15 cellular contexts compared by ENCODE assay signal in genomic region chr12:122839907-122840554, GRCh38. TPM values are rescaled to one million over a fixed set of nuclear protein-coding genes. Genes with fewer than 3 reads are reported as not detected.
DNase-seq lines count a peak whose midpoint lies in the region; ATAC-seq and TF ChIP-seq lines count a peak whose summit lies in the region.
"Had no signal": no experiment of that assay in that cellular context is flagged by ENCODE, and none has a peak within 500 bp of the region (broad histone marks: within the 10 kb centered on the region; RNA-seq: fewer than 3 reads in every experiment).

No MANE protein-coding gene starts in this region.

- H3K27ac Mint-ChIP-seq in stimulated activated naive CD8-positive, alpha-beta T cell treated with anti-CD3 and anti-CD28 coated beads, Interleukin-15, Interleukin-2, amounts not matched to agents 100 ng/mL and 50 ng/mL, for 24 hours = peak overlapping the region; percentile 9
- peak overlapping the region in 4 of 6 donors; percentile 24 to 100 (median 74) for H3K27ac Mint-ChIP-seq in naive B cell
- H3K27ac Mint-ChIP-seq in activated T-helper 2 cell treated with anti-CD3 and anti-CD28 coated beads, Interferon-gamma antibody, Interleukin-2, Interleukin-4, amounts not matched to agents 10 μg/mL and 5 μg/mL and 100 μg/mL, durations not matched to agents 14 hours and 24 hours and 36 hours = no peak overlapping the region
- H3K27ac Mint-ChIP-seq: dendritic cell treated with granulocyte-macrophage colony-stimulating factor and Interleukin-4, amounts not matched to agents 40 ng/mL and 50 ng/mL, for 4 days had no signal

- TF ChIP-seq CTCF in mammary epithelial cell (conservative IDR thresholded peaks at IDR 0.05 in 1 of 2, IDR thresholded peaks at IDR 0.05 in 1 of 2; ENCODE audit: extremely low read depth in 1 of 2, insufficient read depth in 1 of 2, low read depth in 1 of 2, low read length in 2 of 2) (no peak), left lung (IDR thresholded peaks at IDR 0.05) (no peak)

- H3K9me3 ChIP-seq in mammary epithelial cell (replicated peaks; ENCODE audit: insufficient read depth, low read length) = no peaks in the 10 kb centered on the region
- no peaks in the 10 kb centered on the region for H3K9me3 ChIP-seq in left lung
- H3K9me3 ChIP-seq: lower lobe of right lung had no signal

- in situ Hi-C loops in mammary epithelial cell (cut with MboI; ENCODE audit: low sequenced_read_pairs in 2 of 2) = no loop called here

- H3K4me2 ChIP-seq in mammary epithelial cell (ENCODE audit: insufficient read depth, low read depth, low read length) = peak overlapping the region; percentile 73

- peaks cover 4% of the 10 kb centered on the region for H3K36me3 Mint-ChIP-seq in stimulated activated naive CD8-positive, alpha-beta T cell treated with anti-CD3 and anti-CD28 coated beads, Interleukin-15, Interleukin-2, amounts not matched to agents 100 ng/mL and 50 ng/mL, for 24 hours (ENCODE audit: low read depth)
- H3K36me3 Mint-ChIP-seq in naive B cell = peaks cover 0 to 11% of the 10 kb centered on the region in 2 donors
- H3K36me3 Mint-ChIP-seq in activated T-helper 2 cell treated with anti-CD3 and anti-CD28 coated beads, Interferon-gamma antibody, Interleukin-2, Interleukin-4, amounts not matched to agents 10 μg/mL and 5 μg/mL and 100 μg/mL, durations not matched to agents 14 hours and 24 hours and 36 hours (ENCODE audit: low read depth) = peaks cover 14% of the 10 kb centered on the region

- no peaks in the 10 kb centered on the region for H4K20me1 ChIP-seq in mammary epithelial cell (ENCODE audit: insufficient read depth, low read length)

- no peaks in the 10 kb centered on the region for H3K9me3 Mint-ChIP-seq in stimulated activated naive CD8-positive, alpha-beta T cell treated with anti-CD3 and anti-CD28 coated beads, Interleukin-15, Interleukin-2, amounts not matched to agents 100 ng/mL and 50 ng/mL, for 24 hours
- no peaks in the 10 kb centered on the region for H3K9me3 Mint-ChIP-seq in naive B cell
- H3K9me3 Mint-ChIP-seq in activated T-helper 2 cell treated with anti-CD3 and anti-CD28 coated beads, Interferon-gamma antibody, Interleukin-2, Interleukin-4, amounts not matched to agents 10 μg/mL and 5 μg/mL and 100 μg/mL, durations not matched to agents 14 hours and 24 hours and 36 hours = no peaks in the 10 kb centered on the region
- H3K9me3 Mint-ChIP-seq: activated B cell treated with CpG ODN at 0.5 μM for 24 hours; dendritic cell treated with granulocyte-macrophage colony-stimulating factor and Interleukin-4, amounts not matched to agents 40 ng/mL and 50 ng/mL, for 4 days had no signal

- CTCF ChIA-PET in mammary epithelial cell (lab: Charles Lee; ENCODE audit: low non-redundant PET) = no interaction called here

- no peak for DNase-seq in stimulated activated naive CD8-positive, alpha-beta T cell treated with anti-CD3 and anti-CD28 coated beads, Interleukin-15, Interleukin-2, amounts not matched to agents 100 U/mL and 50 U/mL, for 24 hours
- DNase-seq in mammary epithelial cell (peak; percentile 12), naive B cell (no peak), left lung (no peak)
- no peak for DNase-seq in activated CD8-positive, alpha-beta memory T cell treated with anti-CD3 and anti-CD28 coated beads, Interleukin-2, amount 50 U/mL, for 48 hours
- no peak for DNase-seq in activated T-helper 2 cell treated with anti-CD3 and anti-CD28 coated beads, Interferon-gamma antibody, Interleukin-2, Interleukin-4, amounts not matched to agents 10 μg/mL and 5 μg/mL and 100 μg/mL, durations not matched to agents 14 hours and 24 hours and 36 hours (ENCODE audit: low spot score)
- DNase-seq: activated B cell treated with CpG ODN at 0.5 μM for 24 hours; amniotic stem cell; lower lobe of right lung; NCI-H187; NCI-H524 treated with DMSO at 0.1 percent for 48 hours; stimulated activated naive CD4-positive, alpha-beta T cell had no signal

- H3K36me3 ChIP-seq in mammary epithelial cell (ENCODE audit: insufficient read depth, low read length) (no peaks in the 10 kb centered on the region), left lung (no peaks in the 10 kb centered on the region)
- H3K36me3 ChIP-seq: lower lobe of right lung had no signal

- intact Hi-C loops in mammary epithelial cell (cut with micrococcal nuclease) (loop anchor here (5.0 kb wide), 2 partner anchors 33 to 48 kb away; no protein-coding TSS in a partner anchor), left lung (cut with DNase I) (loop anchor here in 1 of 2 donors (2.0 kb wide), 1 partner anchor 35 kb away; no protein-coding TSS in a partner anchor)
- intact Hi-C loops in activated T-helper 2 cell treated with anti-CD3 and anti-CD28 coated beads, Interferon-gamma antibody, Interleukin-2, Interleukin-4, amounts not matched to agents 10 μg/mL and 5 μg/mL and 100 μg/mL, durations not matched to agents 14 hours and 24 hours and 36 hours (cut with micrococcal nuclease) = no loop called here

- H3K4me3 ChIP-seq in mammary epithelial cell (replicated peaks in 1 of 3; ENCODE audit: insufficient read depth in 1 of 3, low read depth in 2 of 3, low read length in 3 of 3) (no peak overlapping the region), left lung (no peak overlapping the region)
- H3K4me3 ChIP-seq: lower lobe of right lung had no signal

- dilution Hi-C loops in mammary epithelial cell (cut with HindIII; ENCODE audit: low sequenced_read_pairs) = loop anchor here (25.0 kb wide), 1 partner anchor 397 kb away; the partner anchor contains the start of genes MPHOSPH9 and MTRFR

- peak overlapping the region; percentile 55 for H3K27ac ChIP-seq in mammary epithelial cell (ENCODE audit: insufficient read depth, low read depth, low read length)
- H3K27ac ChIP-seq in left lung = no peak overlapping the region
- H3K27ac ChIP-seq: lower lobe of right lung had no signal

- H3K27me3 ChIP-seq in mammary epithelial cell (ENCODE audit: insufficient read depth, low read length) (no peaks in the 10 kb centered on the region), left lung (peaks cover 0 to 15% of the 10 kb centered on the region in 2 donors)

- no peak overlapping the region for H2AFZ ChIP-seq in mammary epithelial cell (ENCODE audit: low read depth, low read length)

- no TSS peak for BruUV-seq in mammary epithelial cell (replicated peaks; lab: Mats Ljungman, UMichigan)

- peaks cover 88% of the 10 kb centered on the region for H3K79me2 ChIP-seq in mammary epithelial cell (ENCODE audit: insufficient read depth, low read length)

- no peaks in the 10 kb centered on the region for H3K27me3 Mint-ChIP-seq in stimulated activated naive CD8-positive, alpha-beta T cell treated with anti-CD3 and anti-CD28 coated beads, Interleukin-15, Interleukin-2, amounts not matched to agents 100 ng/mL and 50 ng/mL, for 24 hours
- no peaks in the 10 kb centered on the region for H3K27me3 Mint-ChIP-seq in naive B cell
- H3K27me3 Mint-ChIP-seq in activated T-helper 2 cell treated with anti-CD3 and anti-CD28 coated beads, Interferon-gamma antibody, Interleukin-2, Interleukin-4, amounts not matched to agents 10 μg/mL and 5 μg/mL and 100 μg/mL, durations not matched to agents 14 hours and 24 hours and 36 hours (ENCODE audit: low read depth) = no peaks in the 10 kb centered on the region
- H3K27me3 Mint-ChIP-seq: activated B cell treated with CpG ODN at 0.5 μM for 24 hours had no signal

- 94% methylated on average over 12 of the region's 18 CpGs for WGBS in mammary epithelial cell (ENCODE audit: low coverage, missing lambda C conversion rate)

- peaks cover 38% of the 10 kb centered on the region for H3K4me1 Mint-ChIP-seq in stimulated activated naive CD8-positive, alpha-beta T cell treated with anti-CD3 and anti-CD28 coated beads, Interleukin-15, Interleukin-2, amounts not matched to agents 100 ng/mL and 50 ng/mL, for 24 hours (ENCODE audit: low read depth)
- H3K4me1 Mint-ChIP-seq in naive B cell = peaks cover 68 to 81% (median 75%) of the 10 kb centered on the region in 3 donors
- peaks cover 13% of the 10 kb centered on the region for H3K4me1 Mint-ChIP-seq in activated T-helper 2 cell treated with anti-CD3 and anti-CD28 coated beads, Interferon-gamma antibody, Interleukin-2, Interleukin-4, amounts not matched to agents 10 μg/mL and 5 μg/mL and 100 μg/mL, durations not matched to agents 14 hours and 24 hours and 36 hours (ENCODE audit: low read depth)

- peak overlapping the region; percentile 47 for H3K9ac ChIP-seq in mammary epithelial cell (ENCODE audit: insufficient read depth, low read length)

- H3K4me3 Mint-ChIP-seq in stimulated activated naive CD8-positive, alpha-beta T cell treated with anti-CD3 and anti-CD28 coated beads, Interleukin-15, Interleukin-2, amounts not matched to agents 100 ng/mL and 50 ng/mL, for 24 hours = no peak overlapping the region
- H3K4me3 Mint-ChIP-seq in naive B cell = peak overlapping the region in 5 of 8 donors; percentile 15 to 99 (median 37)
- H3K4me3 Mint-ChIP-seq in activated T-helper 2 cell treated with anti-CD3 and anti-CD28 coated beads, Interferon-gamma antibody, Interleukin-2, Interleukin-4, amounts not matched to agents 10 μg/mL and 5 μg/mL and 100 μg/mL, durations not matched to agents 14 hours and 24 hours and 36 hours (ENCODE audit: low read depth) = no peak overlapping the region
- H3K4me3 Mint-ChIP-seq: activated B cell treated with CpG ODN at 0.5 μM for 24 hours; dendritic cell treated with granulocyte-macrophage colony-stimulating factor and Interleukin-4, amounts not matched to agents 40 ng/mL and 50 ng/mL, for 4 days had no signal

- no peak for ATAC-seq in stimulated activated naive CD8-positive, alpha-beta T cell treated with anti-CD3 and anti-CD28 coated beads, Interleukin-15, Interleukin-2, amounts not matched to agents 100 U/mL and 50 U/mL, for 24 hours
- ATAC-seq in naive B cell (ENCODE audit: low read depth in 2 of 2) (no peak), left lung (no peak)
- no peak for ATAC-seq in activated CD4-positive, CD25-positive, alpha-beta regulatory T cell treated with anti-CD3 and anti-CD28 coated beads, Interleukin-2, amount 50 U/mL, for 24 hours
- ATAC-seq: lower lobe of right lung had no signal

- H3K4me1 ChIP-seq in mammary epithelial cell (ENCODE audit: insufficient read depth, low read length) (peaks cover 55% of the 10 kb centered on the region), left lung (peaks cover 5 to 40% of the 10 kb centered on the region in 2 donors)

RNA-seq across cellular contexts. Expression of gene HIP1R, which starts 4.8 kb away (rescaled TPM):
- total RNA-seq in mammary epithelial cell (10 to 100 TPM; 52.1 to 59.7 TPM), left lung (10 to 100 TPM; 32.0 to 33.1 TPM)
- polyA plus RNA-seq in mammary epithelial cell (22.5 TPM), naive B cell (ENCODE audit: low read depth in 6 of 6) (10 to 100 TPM; 33.8 to 91.3 (median 38.4) TPM)
- polyA minus RNA-seq in mammary epithelial cell = 105 TPM
- total RNA-seq in activated T-helper 2 cell treated with anti-CD3 and anti-CD28 coated beads, Interferon-gamma antibody, Interleukin-2, Interleukin-4, amounts not matched to agents 10 μg/mL and 5 μg/mL and 100 μg/mL, durations not matched to agents 14 hours and 24 hours and 36 hours = 28.8 and 29.0 TPM in 2 replicates

RNA-seq across cellular contexts. Expression of gene VPS37B, which starts 55.9 kb away (rescaled TPM):
- total RNA-seq in mammary epithelial cell (10 to 100 TPM; 30.8 to 60.7 TPM), left lung (10 to 100 TPM; 33.9 to 35.8 TPM)
- polyA plus RNA-seq in mammary epithelial cell (56.7 TPM), naive B cell (ENCODE audit: low read depth in 6 of 6) (10 to 100 TPM; 43.4 to 60.9 (median 52.2) TPM)
- polyA minus RNA-seq in mammary epithelial cell = 35.7 TPM
- 11.5 and 11.7 TPM in 2 replicates for total RNA-seq in activated T-helper 2 cell treated with anti-CD3 and anti-CD28 coated beads, Interferon-gamma antibody, Interleukin-2, Interleukin-4, amounts not matched to agents 10 μg/mL and 5 μg/mL and 100 μg/mL, durations not matched to agents 14 hours and 24 hours and 36 hours

Comparison
In these comparisons a context has a peak if more than half of its experiments do, and no peak if none do; other contexts are left out.
1. H3K4me3 Mint-ChIP-seq: peak in naive B cell (5 of 8); none in stimulated activated naive CD8-positive, alpha-beta T cell treated with anti-CD3 and anti-CD28 coated beads, Interleukin-15, Interleukin-2, amounts not matched to agents 100 ng/mL and 50 ng/mL, for 24 hours (single experiment) and activated T-helper 2 cell treated with anti-CD3 and anti-CD28 coated beads, Interferon-gamma antibody, Interleukin-2, Interleukin-4, amounts not matched to agents 10 μg/mL and 5 μg/mL and 100 μg/mL, durations not matched to agents 14 hours and 24 hours and 36 hours (single experiment).